Comparison of ENCODE assay signal across 15 cellular contexts in genomic region chr2:221075203-221075602, GRCh38.
DNase-seq lines count a peak whose midpoint lies in the region; ATAC-seq and TF ChIP-seq lines count a peak whose summit lies in the region.
"Had no signal": no experiment of that assay in that cellular context is flagged by ENCODE, and none has a peak within 500 bp of the region (broad histone marks: within the 10 kb centered on the region; RNA-seq: fewer than 3 reads in every experiment).

No MANE protein-coding gene starts in this region.

- H3K9me3 Mint-ChIP-seq in CD4-positive, alpha-beta T cell = peaks cover 3% of the 10 kb centered on the region

- DNase-seq in GM04504 (ENCODE audit: low read depth) (peak; percentile 17), SJCRH30 (peak in 1 of 2 experiments; percentile 11), hepatic stellate cell (ENCODE audit: low spot score) (peak; percentile 1), thyroid gland (no peak), SKM-1 treated with dmso at 0.1 percent for 144 hours (lab: John Stamatoyannopoulos, UW; ENCODE audit: unreplicated experiment) (no peak), posterior vena cava (ENCODE audit: low spot score) (no peak)
- DNase-seq in CD4-positive, alpha-beta T cell = no peak
- DNase-seq: activated CD4-positive, alpha-beta T cell treated with anti-CD3 and anti-CD28 coated beads for 1 hour; activated CD8-positive, alpha-beta memory T cell treated with anti-CD3 and anti-CD28 coated beads, Interleukin-2, amount 50 U/mL, for 4 hours; activated naive CD4-positive, alpha-beta T cell treated with anti-CD3 and anti-CD28 coated beads, Interleukin-2, amount 50 U/mL, for 16 hours; mucosa of descending colon; NCI-H1930; NCI-H69; RPMI8226 had no signal

- no peaks in the 10 kb centered on the region for H3K4me1 Mint-ChIP-seq in CD4-positive, alpha-beta T cell (ENCODE audit: low read depth)

- POLR2A ChIA-PET in CD4-positive, alpha-beta T cell (lab: Charles Lee) = no interaction called here

- peaks cover 13% of the 10 kb centered on the region; the same call in 1 of the 2 replicates for H3K4me1 ChIP-seq in SJCRH30
- peaks cover 3 to 19% of the 10 kb centered on the region in 2 donors for H3K4me1 ChIP-seq in thyroid gland

- WGBS in thyroid gland, 2 donors = 14 to 18% methylated on average over 3 of the region's 3 CpGs

- H3K27ac Mint-ChIP-seq in CD4-positive, alpha-beta T cell = no peak overlapping the region
- H3K27ac Mint-ChIP-seq: T-helper 1 cell treated with Interleukin-12 subunit alpha and Interleukin-12 subunit beta and Interleukin-4 antibody, amounts not matched to agents 30 μg/mL and 1 μg/mL, for 36 hours had no signal

- H3K4me3 Mint-ChIP-seq in CD4-positive, alpha-beta T cell = no peak overlapping the region
- H3K4me3 Mint-ChIP-seq: T-helper 1 cell treated with Interleukin-12 subunit alpha and Interleukin-12 subunit beta and Interleukin-4 antibody, amounts not matched to agents 30 μg/mL and 1 μg/mL, for 36 hours had no signal

- TF ChIP-seq POLR2A in thyroid gland (IDR thresholded peaks at IDR 0.05) = no peak

- ATAC-seq in CD4-positive, alpha-beta T cell (ENCODE audit: poor library complexity) = no peak
- ATAC-seq: mucosa of descending colon had no signal

- CTCF ChIA-PET in CD4-positive, alpha-beta T cell (lab: Charles Lee) = no interaction called here

- no peaks in the 10 kb centered on the region for H3K36me3 Mint-ChIP-seq in CD4-positive, alpha-beta T cell (ENCODE audit: low read depth)

- H3K36me3 ChIP-seq in SJCRH30 (no peaks in the 10 kb centered on the region), thyroid gland (no peaks in the 10 kb centered on the region)

- H3K27me3 Mint-ChIP-seq in CD4-positive, alpha-beta T cell = no peaks in the 10 kb centered on the region

- H3K27me3 ChIP-seq in SJCRH30 = no peaks in the 10 kb centered on the region
- H3K27me3 ChIP-seq in thyroid gland = no peaks in the 10 kb centered on the region
- H3K27me3 ChIP-seq in CD4-positive, alpha-beta T cell (ENCODE audit: control insufficient read depth, insufficient read depth, low read length) = no peaks in the 10 kb centered on the region

- peak overlapping the region; percentile 35 for H3K27ac ChIP-seq in SJCRH30
- peak overlapping the region in 2 of 3 donors; percentile 32 to 56 for H3K27ac ChIP-seq in thyroid gland
- no peak overlapping the region for H3K27ac ChIP-seq in CD4-positive, alpha-beta T cell (ENCODE audit: low read depth, low read length)

- no peak overlapping the region for H3K4me3 ChIP-seq in SJCRH30
- H3K4me3 ChIP-seq in thyroid gland (replicated peaks in 1 of 3) = no peak overlapping the region
- H3K4me3 ChIP-seq: mucosa of descending colon had no signal

- intact Hi-C loops in thyroid gland (cut with DNase I) = no loop called here
- intact Hi-C loops in posterior vena cava (cut with DNase I) = no loop called here
- intact Hi-C loops in CD4-positive, alpha-beta T cell (cut with DNase I, micrococcal nuclease) = no loop called here

- H3K9me3 ChIP-seq in SJCRH30 (replicated peaks) (no peaks in the 10 kb centered on the region), thyroid gland (no peaks in the 10 kb centered on the region)
- no peaks in the 10 kb centered on the region for H3K9me3 ChIP-seq in CD4-positive, alpha-beta T cell (ENCODE audit: control insufficient read depth, low read length)
- H3K9me3 ChIP-seq: mucosa of descending colon had no signal

- no peak for TF ChIP-seq CTCF in thyroid gland (IDR thresholded peaks at IDR 0.05)
- TF ChIP-seq CTCF in CD4-positive, alpha-beta T cell (IDR thresholded peaks at IDR 0.05) = no peak

Comparison
In these comparisons a context has a peak if more than half of its experiments do, and no peak if none do; other contexts are left out.
1. DNase-seq: peak in GM04504 (single experiment) and hepatic stellate cell (single experiment); none in thyroid gland (0 of 2), SKM-1 treated with dmso at 0.1 percent for 144 hours (single experiment), posterior vena cava (single experiment) and CD4-positive, alpha-beta T cell (0 of 10).